Comparison of ENCODE assay signal across 24 cellular contexts in the genomic region with DNA sequence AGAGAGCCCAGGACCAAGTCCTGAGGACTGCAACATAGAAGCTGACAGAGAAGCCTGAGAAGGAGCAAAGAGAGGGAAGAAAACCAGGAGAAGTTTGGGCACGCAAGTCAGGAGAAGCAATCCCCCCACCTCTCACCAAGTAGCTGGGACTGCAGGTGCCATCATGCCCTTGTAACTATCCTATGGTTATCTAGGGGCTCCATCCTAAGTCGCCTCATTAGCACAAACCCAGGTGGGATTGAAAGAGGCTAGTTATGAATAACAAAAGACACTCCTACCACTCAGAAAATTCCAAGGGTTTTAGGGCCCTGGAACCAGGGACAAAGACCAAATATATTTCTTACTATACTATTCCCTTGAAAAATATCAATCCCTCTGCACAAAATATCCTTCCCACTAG. TPM values are rescaled to one million over a fixed set of nuclear protein-coding genes. Genes with fewer than 3 reads are reported as not detected.
"Had no signal": no experiment of that assay in that cellular context is flagged by ENCODE, and none has a peak within 500 bp of the region (broad histone marks: within the 10 kb centered on the region; RNA-seq: fewer than 3 reads in every experiment).

No MANE protein-coding gene starts in this region.

- H3K27me3 ChIP-seq: breast epithelium, sigmoid colon, thyroid gland, upper lobe of right lung had no signal

- H3K27me3 Mint-ChIP-seq: activated naive CD4-positive, alpha-beta T cell treated with anti-CD3 and anti-CD28 coated beads, Interleukin-2, amount 50 U/mL, for 24 hours; central memory CD8-positive, alpha-beta T cell; progenitor cell of endocrine pancreas had no signal

- ATAC-seq: activated CD4-positive, CD25-positive, alpha-beta regulatory T cell treated with anti-CD3 and anti-CD28 coated beads, Interleukin-2, amount 50 U/mL, for 24 hours; left ventricle myocardium superior; natural killer cell; SK-N-SH treated with all-trans-retinoic acid at 6 μM for 48 hours; upper lobe of right lung had no signal

- H3K9me3 ChIP-seq: breast epithelium, sigmoid colon, thyroid gland, upper lobe of right lung had no signal

- H3K9me3 Mint-ChIP-seq: activated naive CD4-positive, alpha-beta T cell treated with anti-CD3 and anti-CD28 coated beads, Interleukin-2, amount 50 U/mL, for 24 hours; central memory CD8-positive, alpha-beta T cell; natural killer cell had no signal

- DNase-seq: activated CD4-positive, alpha-beta T cell treated with anti-CD3 and anti-CD28 coated beads, Interleukin-2, amount 50 U/mL, for 4 hours; activated gamma-delta T cell treated with Interleukin-2 at 50 U/mL for 16 hours; activated T-cell treated with anti-CD3 and anti-CD28 coated beads for 4 hours; effector memory CD4-positive, alpha-beta T cell; foreskin melanocyte; left ventricle myocardium superior; mammary epithelial cell; midbrain; natural killer cell; retina; sigmoid colon; stimulated activated CD4-positive, alpha-beta T cell treated with anti-CD3 and anti-CD28 coated beads, Interleukin-2, amount 100 ng/mL, for 48 hours; stimulated activated naive CD4-positive, alpha-beta T cell treated with Interleukin-2 at 50 U/mL for 16 hours; substantia nigra; thyroid gland; upper lobe of right lung had no signal

- H3K27ac Mint-ChIP-seq: natural killer cell, progenitor cell of endocrine pancreas had no signal

- H3K27ac ChIP-seq: breast epithelium, sigmoid colon, thyroid gland, upper lobe of right lung had no signal

- H3K4me1 ChIP-seq: breast epithelium, sigmoid colon, upper lobe of right lung had no signal

- H3K4me3 Mint-ChIP-seq: activated naive CD4-positive, alpha-beta T cell treated with anti-CD3 and anti-CD28 coated beads, Interleukin-2, amount 50 U/mL, for 24 hours; central memory CD8-positive, alpha-beta T cell; natural killer cell had no signal

- H3K36me3 ChIP-seq: breast epithelium, thyroid gland had no signal

- H3K36me3 Mint-ChIP-seq: natural killer cell had no signal

- H3K4me2 ChIP-seq: smooth muscle cell had no signal

- H3K4me3 ChIP-seq: breast epithelium, sigmoid colon, smooth muscle cell, thyroid gland, upper lobe of right lung had no signal

RNA-seq across cellular contexts. Expression of a gene that starts 53.5 kb away (rescaled TPM):
- total RNA-seq: left ventricle myocardium superior, mammary epithelial cell, osteocyte, progenitor cell of endocrine pancreas, smooth muscle cell had no signal
- polyA plus RNA-seq: mammary epithelial cell, smooth muscle cell had no signal
